8 cellular contexts compared by ENCODE assay signal in genomic region chr22:37661160-37661924, GRCh38.
DNase-seq lines count a peak whose midpoint lies in the region; ATAC-seq lines count a peak whose summit lies in the region.

No MANE protein-coding gene starts in this region.

- no peak for ATAC-seq in stimulated activated memory B cell treated with anti-CD40 and anti-IgM and Interleukin-4, amounts not matched to agents 10 μg/mL and 1 μg/mL and 100 μg/mL, for 72 hours
- no peak for ATAC-seq in HG03432 (IDR thresholded peaks at IDR 0.05; ENCODE audit: unreplicated experiment)
- no peak for ATAC-seq in GM19351 (IDR thresholded peaks at IDR 0.05; ENCODE audit: unreplicated experiment)

- H3K9me3 Mint-ChIP-seq in stimulated activated memory B cell treated with anti-CD40 and anti-IgM and Interleukin-4, amounts not matched to agents 10 μg/mL and 1 μg/mL and 100 μg/mL, for 72 hours, result no peaks in the 10 kb centered on the region

- H3K4me1 Mint-ChIP-seq in stimulated activated memory B cell treated with anti-CD40 and anti-IgM and Interleukin-4, amounts not matched to agents 10 μg/mL and 1 μg/mL and 100 μg/mL, for 72 hours, result peaks cover 50% of the 10 kb centered on the region

- peaks cover 21% of the 10 kb centered on the region for H3K36me3 Mint-ChIP-seq in stimulated activated memory B cell treated with anti-CD40 and anti-IgM and Interleukin-4, amounts not matched to agents 10 μg/mL and 1 μg/mL and 100 μg/mL, for 72 hours

- H3K27ac ChIP-seq in angular gyrus (ENCODE audit: low read depth, low read length), result peak overlapping the region; percentile 82

- DNase-seq in NCI-H1092 treated with DMSO at 0.1 percent for 48 hours (lab: John Stamatoyannopoulos, UW), result peak; percentile 43
- no peak for DNase-seq in NCI-H1092 (lab: John Stamatoyannopoulos, UW)
- peak; percentile 86 for DNase-seq in NCI-H2171 (lab: John Stamatoyannopoulos, UW)
- peak; percentile 70 to 71 for DNase-seq in hippocampal formation (lab: John Stamatoyannopoulos, UW)

- H3K4me3 Mint-ChIP-seq in stimulated activated memory B cell treated with anti-CD40 and anti-IgM and Interleukin-4, amounts not matched to agents 10 μg/mL and 1 μg/mL and 100 μg/mL, for 72 hours, result peak overlapping the region; percentile 77

- no peaks in the 10 kb centered on the region for H3K27me3 Mint-ChIP-seq in stimulated activated memory B cell treated with anti-CD40 and anti-IgM and Interleukin-4, amounts not matched to agents 10 μg/mL and 1 μg/mL and 100 μg/mL, for 72 hours

- H3K27ac Mint-ChIP-seq in stimulated activated memory B cell treated with anti-CD40 and anti-IgM and Interleukin-4, amounts not matched to agents 10 μg/mL and 1 μg/mL and 100 μg/mL, for 72 hours, result peak overlapping the region; percentile 92
